Comparison of ENCODE assay signal across 31 cellular contexts in genomic region chr17:69187294-69187693, GRCh38. TPM values are rescaled to one million over a fixed set of nuclear protein-coding genes. Genes with fewer than 3 reads are reported as not detected.
"Had no signal": no experiment of that assay in that cellular context is flagged by ENCODE, and none has a peak within 500 bp of the region (broad histone marks: within the 10 kb centered on the region; RNA-seq: fewer than 3 reads in every experiment).

No MANE protein-coding gene starts in this region.

- H3K4me1 ChIP-seq: ascending aorta, body of pancreas had no signal

- H3K27ac Mint-ChIP-seq: activated B cell treated with CpG ODN at 0.5 μM for 24 hours; activated CD4-positive, alpha-beta T cell treated with anti-CD3 and anti-CD28 coated beads, Interleukin-2, amount 10 ng/mL, durations not matched to agents 24 days and 14 days; activated CD8-positive, alpha-beta memory T cell treated with anti-CD3 and anti-CD28 coated beads, Interleukin-2, amount 10 ng/mL, durations not matched to agents 7 days and 5 days; activated naive CD4-positive, alpha-beta T cell treated with anti-CD3 and anti-CD28 coated beads, Interleukin-2, amount 50 U/mL, for 24 hours; activated naive CD8-positive, alpha-beta T cell treated with anti-CD3 and anti-CD28 coated beads, Interleukin-2, amount 50 U/mL, for 24 hours; activated T-cell treated with anti-CD3 and anti-CD28 coated beads, Interleukin-2, amount 50 U/mL, for 24 hours; activated T-helper 1 cell treated with anti-CD3 and anti-CD28 coated beads, Interleukin-12 subunit alpha, Interleukin-12 subunit beta, Interleukin-2, Interleukin-4 antibody, amounts not matched to agents 30 ng/mL and 10 ng/mL and 1 ng/mL, durations not matched to agents 14 hours and 24 hours and 36 hours; T-helper 1 cell treated with Interleukin-12 subunit alpha and Interleukin-12 subunit beta and Interleukin-4 antibody, amounts not matched to agents 30 μg/mL and 1 μg/mL, for 36 hours had no signal

- H3K4me1 Mint-ChIP-seq: activated B cell treated with CpG ODN at 0.5 μM for 24 hours; activated CD4-positive, alpha-beta T cell treated with anti-CD3 and anti-CD28 coated beads, Interleukin-2, amount 10 ng/mL, durations not matched to agents 24 days and 14 days; activated CD8-positive, alpha-beta memory T cell treated with anti-CD3 and anti-CD28 coated beads, Interleukin-2, amount 10 ng/mL, durations not matched to agents 7 days and 5 days; activated naive CD4-positive, alpha-beta T cell treated with anti-CD3 and anti-CD28 coated beads, Interleukin-2, amount 50 U/mL, for 24 hours; activated naive CD8-positive, alpha-beta T cell treated with anti-CD3 and anti-CD28 coated beads, Interleukin-2, amount 50 U/mL, for 24 hours had no signal

- DNase-seq: activated B cell treated with CpG ODN at 0.5 μM for 24 hours; activated CD4-positive, alpha-beta T cell treated with anti-CD3 and anti-CD28 coated beads for 1 hour; activated CD4-positive, alpha-beta T cell treated with anti-CD3 and anti-CD28 coated beads, Interleukin-2, amount 10 ng/mL, durations not matched to agents 24 days and 14 days; activated CD4-positive, alpha-beta T cell treated with anti-CD3 and anti-CD28 coated beads, Interleukin-2, amount 50 U/mL, for 48 hours; activated CD8-positive, alpha-beta memory T cell treated with anti-CD3 and anti-CD28 coated beads, Interleukin-2, amount 10 ng/mL, durations not matched to agents 7 days and 5 days; activated effector memory CD4-positive, alpha-beta T cell treated with Interleukin-2 at 50 U/mL for 16 hours; activated naive CD4-positive, alpha-beta T cell; activated naive CD8-positive, alpha-beta T cell treated with anti-CD3 and anti-CD28 coated beads, Interleukin-2, amount 50 U/mL, for 24 hours; activated T-cell treated with anti-CD3 and anti-CD28 coated beads, Interleukin-2, amount 50 U/mL, for 24 hours; amniotic stem cell; body of pancreas; central memory CD4-positive, alpha-beta T cell; KG1; NCI-H1048; NCI-H146; NCI-H187 treated with DMSO at 0.1 percent for 48 hours; NCI-H2081 treated with DMSO at 0.1 percent for 48 hours; NCI-H2171 treated with DMSO at 0.1 percent for 48 hours; NCI-H226; NCI-H526; PC-9; SHP77 treated with DMSO at 0.1 percent for 48 hours; T-helper 9 cell had no signal

- H3K27me3 Mint-ChIP-seq: activated B cell treated with CpG ODN at 0.5 μM for 24 hours; activated CD4-positive, alpha-beta T cell treated with anti-CD3 and anti-CD28 coated beads, Interleukin-2, amount 10 ng/mL, durations not matched to agents 24 days and 14 days; activated CD8-positive, alpha-beta memory T cell treated with anti-CD3 and anti-CD28 coated beads, Interleukin-2, amount 10 ng/mL, durations not matched to agents 7 days and 5 days; activated naive CD4-positive, alpha-beta T cell treated with anti-CD3 and anti-CD28 coated beads, Interleukin-2, amount 50 U/mL, for 24 hours; activated naive CD8-positive, alpha-beta T cell treated with anti-CD3 and anti-CD28 coated beads, Interleukin-2, amount 50 U/mL, for 24 hours; activated T-cell treated with anti-CD3 and anti-CD28 coated beads, Interleukin-2, amount 50 U/mL, for 24 hours had no signal

- H3K27me3 ChIP-seq: ascending aorta, body of pancreas had no signal

- H3K9me3 ChIP-seq: ascending aorta, body of pancreas had no signal

- FAIRE-seq: bronchial epithelial cell, TTC549 had no signal

- H3K36me3 ChIP-seq: ascending aorta had no signal

- H3K4me3 ChIP-seq: ascending aorta, body of pancreas, PC-9 had no signal

- H3K36me3 Mint-ChIP-seq: activated CD8-positive, alpha-beta memory T cell treated with anti-CD3 and anti-CD28 coated beads, Interleukin-2, amount 10 ng/mL, durations not matched to agents 7 days and 5 days had no signal

- H3K4me3 Mint-ChIP-seq: activated B cell treated with CpG ODN at 0.5 μM for 24 hours; activated CD4-positive, alpha-beta T cell treated with anti-CD3 and anti-CD28 coated beads, Interleukin-2, amount 10 ng/mL, durations not matched to agents 24 days and 14 days; activated CD8-positive, alpha-beta memory T cell treated with anti-CD3 and anti-CD28 coated beads, Interleukin-2, amount 10 ng/mL, durations not matched to agents 7 days and 5 days; activated naive CD4-positive, alpha-beta T cell treated with anti-CD3 and anti-CD28 coated beads, Interleukin-2, amount 50 U/mL, for 24 hours; activated naive CD8-positive, alpha-beta T cell treated with anti-CD3 and anti-CD28 coated beads, Interleukin-2, amount 50 U/mL, for 24 hours; activated T-cell treated with anti-CD3 and anti-CD28 coated beads, Interleukin-2, amount 50 U/mL, for 24 hours; activated T-helper 1 cell treated with anti-CD3 and anti-CD28 coated beads, Interleukin-12 subunit alpha, Interleukin-12 subunit beta, Interleukin-2, Interleukin-4 antibody, amounts not matched to agents 30 ng/mL and 10 ng/mL and 1 ng/mL, durations not matched to agents 14 hours and 24 hours and 36 hours; T-helper 1 cell treated with Interleukin-12 subunit alpha and Interleukin-12 subunit beta and Interleukin-4 antibody, amounts not matched to agents 30 μg/mL and 1 μg/mL, for 36 hours had no signal

- H3K9me3 Mint-ChIP-seq: activated B cell treated with CpG ODN at 0.5 μM for 24 hours; activated CD4-positive, alpha-beta T cell treated with anti-CD3 and anti-CD28 coated beads, Interleukin-2, amount 10 ng/mL, durations not matched to agents 24 days and 14 days; activated naive CD4-positive, alpha-beta T cell treated with anti-CD3 and anti-CD28 coated beads, Interleukin-2, amount 50 U/mL, for 24 hours; activated naive CD8-positive, alpha-beta T cell treated with anti-CD3 and anti-CD28 coated beads, Interleukin-2, amount 50 U/mL, for 24 hours; activated T-cell treated with anti-CD3 and anti-CD28 coated beads, Interleukin-2, amount 50 U/mL, for 24 hours; activated T-helper 1 cell treated with anti-CD3 and anti-CD28 coated beads, Interleukin-12 subunit alpha, Interleukin-12 subunit beta, Interleukin-2, Interleukin-4 antibody, amounts not matched to agents 30 ng/mL and 10 ng/mL and 1 ng/mL, durations not matched to agents 14 hours and 24 hours and 36 hours; T-helper 1 cell treated with Interleukin-12 subunit alpha and Interleukin-12 subunit beta and Interleukin-4 antibody, amounts not matched to agents 30 μg/mL and 1 μg/mL, for 36 hours had no signal

- H3K27ac ChIP-seq: ascending aorta, body of pancreas, PC-9 had no signal

- ATAC-seq: activated CD8-positive, alpha-beta memory T cell treated with anti-CD3 and anti-CD28 coated beads, Interleukin-2, amount 10 ng/mL, durations not matched to agents 7 days and 5 days; activated naive CD8-positive, alpha-beta T cell treated with anti-CD3 and anti-CD28 coated beads, Interleukin-2, amount 50 U/mL, for 24 hours; body of pancreas had no signal

- H2AFZ ChIP-seq: PC-9 had no signal

- H3K4me2 ChIP-seq: PC-9 had no signal

RNA-seq across cellular contexts. Expression of gene ABCA10, which starts 41.3 kb away (rescaled TPM):
- total RNA-seq: LHCN-M2, M059J, PC-9 had no signal

RNA-seq across cellular contexts. Expression of gene ABCA6, which starts 45.6 kb away (rescaled TPM):
- total RNA-seq: activated CD4-positive, alpha-beta T cell treated with anti-CD3 and anti-CD28 coated beads, Interleukin-2, amount 10 ng/mL, durations not matched to agents 24 days and 14 days; activated T-helper 1 cell treated with anti-CD3 and anti-CD28 coated beads, Interleukin-12 subunit alpha, Interleukin-12 subunit beta, Interleukin-2, Interleukin-4 antibody, amounts not matched to agents 30 ng/mL and 10 ng/mL and 1 ng/mL, durations not matched to agents 14 hours and 24 hours and 36 hours; M059J; PC-9 had no signal
